ENCODE assay signal across 8 cellular contexts in the genomic region with DNA sequence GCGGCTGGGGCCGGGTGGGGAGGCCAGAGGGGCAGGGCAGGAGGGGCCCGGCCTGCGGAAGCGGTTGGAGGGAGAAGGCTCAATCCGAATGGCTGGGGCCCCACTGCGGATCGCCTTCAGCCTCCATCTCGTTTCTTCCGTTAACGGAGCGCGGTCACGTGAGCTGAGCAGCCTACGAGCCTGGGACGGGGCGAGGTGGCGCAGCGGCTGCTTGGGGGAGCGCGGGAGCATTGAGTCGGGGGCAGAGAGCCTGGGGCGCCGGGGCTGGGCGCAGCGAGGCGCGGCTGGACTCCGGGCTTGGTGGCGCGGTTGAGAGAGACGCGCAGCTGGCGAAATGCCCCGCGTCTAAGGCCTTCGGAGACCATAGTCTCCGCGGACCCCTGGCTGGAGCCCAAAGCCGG.
DNase-seq lines count a peak whose midpoint lies in the region; FAIRE-seq and TF ChIP-seq lines count a peak whose summit lies in the region.
"Not testable (repeated sequence)": the region's sequence is repeated elsewhere in the genome, so short reads cannot be mapped to it uniquely, and the experiment has no call there.

No MANE protein-coding gene starts in this region.

- H3K9me2 ChIP-seq in GM23248 (ENCODE audit: insufficient read depth); hepatocyte (replicated peaks; ENCODE audit: insufficient read depth): not testable (repeated sequence)

- not testable (repeated sequence) for H4K20me1 ChIP-seq in GM23248 (ENCODE audit: insufficient read depth); hepatocyte (ENCODE audit: insufficient read depth, poor library complexity, severe bottlenecking)

- H2AFZ ChIP-seq in GM23248, result not testable (repeated sequence)
- peak overlapping the region; percentile 96 for H2AFZ ChIP-seq in hepatocyte

- H3K27ac ChIP-seq in GM23248 (peak overlapping the region; percentile 79), breast epithelium (peak overlapping the region; percentile 81 to 83), hepatocyte (peak overlapping the region; percentile 97)

- peak; percentile 86 for FAIRE-seq in HTR-8/SVneo (lab: Jason Lieb, UNC)

- H3K4me3 ChIP-seq in GM08714 (ENCODE audit: low read length) (peak overlapping the region; percentile 88), GM23248 (peak overlapping the region; percentile 72), breast epithelium (peak overlapping the region; percentile 58 to 79 (median 64)), hepatocyte (peak overlapping the region; percentile 100)

- H3K4me2 ChIP-seq in GM23248 (ENCODE audit: unreplicated experiment), result not testable (repeated sequence)
- H3K4me2 ChIP-seq in hepatocyte, result peak overlapping the region; percentile 89

- DNase-seq in GM23248 (peak; percentile 97), HTR-8/SVneo (ENCODE audit: insufficient read length, low spot score) (peak; percentile 70), breast epithelium (ENCODE audit: low spot score in 2 of 2) (peak; percentile 58 to 73), hepatocyte (ENCODE audit: low spot score) (peak; percentile 95), posterior cingulate gyrus (peak; percentile 71 to 98 (median 86)), stromal cell of bone marrow (ENCODE audit: low read depth) (peak; percentile 70)
- DNase-seq in activated CD4-positive, alpha-beta T cell treated with anti-CD3 and anti-CD28 coated beads for 24 hours (ENCODE audit: low read depth in 2 of 2), result peak; percentile 64 to 80

- intact Hi-C loops in breast epithelium (cut with DNase I; ENCODE audit: low total_unique reads), result not testable (repeated sequence)
- intact Hi-C loops in posterior cingulate gyrus (cut with DNase I), result loop anchor here (5.0 kb wide), 1 partner anchor 677 kb away; no protein-coding TSS in a partner anchor

- not testable (repeated sequence) for TF ChIP-seq POLR2A in breast epithelium (IDR thresholded peaks at IDR 0.05)

- not testable (repeated sequence) for H3K27me3 ChIP-seq in GM23248 (replicated peaks; ENCODE audit: insufficient read depth); breast epithelium; hepatocyte

- TF ChIP-seq CTCF in breast epithelium (IDR thresholded peaks at IDR 0.05); hepatocyte (IDR thresholded peaks at IDR 0.05; ENCODE audit: poor library complexity): not testable (repeated sequence)

- H3K36me3 ChIP-seq in GM23248 (ENCODE audit: low read depth); breast epithelium; hepatocyte (replicated peaks; ENCODE audit: insufficient read depth, low read depth): not testable (repeated sequence)

- in situ Hi-C loops in GM23248 (cut with MboI), result not testable (repeated sequence)

- H3K9me3 ChIP-seq in GM23248 (ENCODE audit: low read depth); breast epithelium; hepatocyte (ENCODE audit: low read depth): not testable (repeated sequence)

- H3K79me2 ChIP-seq in GM23248 (ENCODE audit: insufficient read depth), result peaks cover 41% of the 10 kb centered on the region
- H3K79me2 ChIP-seq in hepatocyte, result peaks cover 43% of the 10 kb centered on the region

- H3K4me1 ChIP-seq in GM23248 (ENCODE audit: insufficient read depth); breast epithelium; hepatocyte (ENCODE audit: insufficient read depth): not testable (repeated sequence)

- not testable (repeated sequence) for H3F3A ChIP-seq in GM23248 (ENCODE audit: insufficient read depth)

- WGBS in GM23248 (ENCODE audit: low coverage in 1 of 2, low lambda C conversion rate in 2 of 2, missing lambda C conversion rate in 2 of 2), 2 experiments, result 0% methylated on average over 8 of the region's 40 CpGs; no CpG with 5 or more reads in 1 of the 2 experiments
- 0% methylated on average over 14 of the region's 40 CpGs for WGBS in hepatocyte (ENCODE audit: low lambda C conversion rate, missing lambda C conversion rate)

- H3K9ac ChIP-seq in GM23248, result peak overlapping the region; percentile 84

Comparison
In these comparisons a context has a peak if more than half of its experiments do, and no peak if none do; other contexts are left out.
1. Peak in every context shown above with its lines: DNase-seq, H3K4me3 ChIP-seq and H3K27ac ChIP-seq.